Comparison of ENCODE assay signal across 18 cellular contexts in genomic region chr15:79901958-79902357, GRCh38. TPM values are rescaled to one million over a fixed set of nuclear protein-coding genes. Genes with fewer than 3 reads are reported as not detected.
A peak's percentile ranks its signal among the peaks of the same experiment; 100 is the strongest.
DNase-seq lines count a peak whose midpoint lies in the region; ATAC-seq, FAIRE-seq and TF ChIP-seq lines count a peak whose summit lies in the region.
"Had no signal": no experiment of that assay in that cellular context is flagged by ENCODE, and none has a peak within 500 bp of the region (broad histone marks: within the 10 kb centered on the region; RNA-seq: fewer than 3 reads in every experiment).

No MANE protein-coding gene starts in this region.

- no peaks in the 10 kb centered on the region for H4K20me1 ChIP-seq in PC-3 (ENCODE audit: low read length)

- H3K9ac ChIP-seq in PC-3 (ENCODE audit: low read length) = no peak overlapping the region
- H3K9ac ChIP-seq: neural progenitor cell had no signal

- peak; percentile 66 for FAIRE-seq in GM12891 (lab: Jason Lieb, UNC)
- FAIRE-seq: islet of Langerhans had no signal

- H3K9me3 ChIP-seq in neutrophil (no peaks in the 10 kb centered on the region), PC-3 (ENCODE audit: low read length) (no peaks in the 10 kb centered on the region)
- H3K9me3 ChIP-seq: right lobe of liver, testis had no signal

- H3K36me3 Mint-ChIP-seq in activated T-helper 1 cell treated with anti-CD3 and anti-CD28 coated beads, Interleukin-12 subunit alpha, Interleukin-12 subunit beta, Interleukin-2, Interleukin-4 antibody, amounts not matched to agents 30 ng/mL and 10 ng/mL and 1 ng/mL, durations not matched to agents 14 hours and 24 hours and 36 hours (ENCODE audit: low read depth) = peaks cover 33% of the 10 kb centered on the region

- peaks cover 96 to 100% of the 10 kb centered on the region in 2 experiments for H3K4me1 ChIP-seq in neutrophil (ENCODE audit: control insufficient read depth in 1 of 2, insufficient read depth in 1 of 2, low read depth in 1 of 2, low read length in 1 of 2)
- H3K4me1 ChIP-seq in PC-3 (ENCODE audit: insufficient read depth, low read length) = peaks cover 7% of the 10 kb centered on the region
- H3K4me1 ChIP-seq: testis had no signal

- peaks cover 52% of the 10 kb centered on the region for H3K4me1 Mint-ChIP-seq in activated T-helper 1 cell treated with anti-CD3 and anti-CD28 coated beads, Interleukin-12 subunit alpha, Interleukin-12 subunit beta, Interleukin-2, Interleukin-4 antibody, amounts not matched to agents 30 ng/mL and 10 ng/mL and 1 ng/mL, durations not matched to agents 14 hours and 24 hours and 36 hours (ENCODE audit: low read depth)

- H3K4me3 ChIP-seq in neutrophil (ENCODE audit: low read depth in 1 of 2, low read length in 1 of 2) = no peak overlapping the region
- no peak overlapping the region for H3K4me3 ChIP-seq in PC-3 (ENCODE audit: low read length)
- H3K4me3 ChIP-seq: GM23338, neural progenitor cell, right lobe of liver, testis had no signal

- POLR2A ChIA-PET in PC-3 (lab: Charles Lee; ENCODE audit: unreplicated experiment) = no interaction called here

- H3K27ac ChIP-seq in neutrophil (peak overlapping the region; percentile 99), PC-3 (ENCODE audit: low read length) (no peak overlapping the region)
- H3K27ac ChIP-seq: neural progenitor cell, right lobe of liver, testis had no signal

- BruUV-seq in PC-3 (replicated peaks; lab: Mats Ljungman, UMichigan) = no TSS peak

- no peak for TF ChIP-seq POLR2A in GM12891 (IDR thresholded peaks at IDR 0.05; ENCODE audit: low read depth, low read length)

- no peak overlapping the region for H3K4me2 ChIP-seq in PC-3 (ENCODE audit: low read length)
- H3K4me2 ChIP-seq: GM23338, neural progenitor cell had no signal

- DNase-seq in GM12891 (ENCODE audit: insufficient read length, low spot score) (no peak), PC-3 (no peak), T-helper 9 cell (no peak)
- no peak for DNase-seq in activated T-helper 1 cell treated with anti-CD3 and anti-CD28 coated beads, Interleukin-12 subunit alpha, Interleukin-12 subunit beta, Interleukin-2, Interleukin-4 antibody, amounts not matched to agents 30 ng/mL and 10 ng/mL and 1 ng/mL, durations not matched to agents 14 hours and 24 hours and 36 hours (ENCODE audit: low spot score)
- DNase-seq: activated CD8-positive, alpha-beta T cell treated with anti-CD3 and anti-CD28 coated beads, Interleukin-2, amount 10 ng/mL, durations not matched to agents 7 days and 5 days; amniotic stem cell; CD8-positive, alpha-beta memory T cell; EL; NCI-H1930; NCI-H748 treated with DMSO at 0.1 percent for 48 hours; right lobe of liver; testis had no signal

- peaks cover 4% of the 10 kb centered on the region for H3K9me3 Mint-ChIP-seq in activated T-helper 1 cell treated with anti-CD3 and anti-CD28 coated beads, Interleukin-12 subunit alpha, Interleukin-12 subunit beta, Interleukin-2, Interleukin-4 antibody, amounts not matched to agents 30 ng/mL and 10 ng/mL and 1 ng/mL, durations not matched to agents 14 hours and 24 hours and 36 hours
- H3K9me3 Mint-ChIP-seq: CD8-positive, alpha-beta memory T cell; GM23338; neural progenitor cell had no signal

- H3K4me3 Mint-ChIP-seq in activated T-helper 1 cell treated with anti-CD3 and anti-CD28 coated beads, Interleukin-12 subunit alpha, Interleukin-12 subunit beta, Interleukin-2, Interleukin-4 antibody, amounts not matched to agents 30 ng/mL and 10 ng/mL and 1 ng/mL, durations not matched to agents 14 hours and 24 hours and 36 hours = peak overlapping the region; percentile 15
- H3K4me3 Mint-ChIP-seq: activated CD8-positive, alpha-beta T cell treated with anti-CD3 and anti-CD28 coated beads, Interleukin-2, amount 10 ng/mL, durations not matched to agents 7 days and 5 days; CD8-positive, alpha-beta memory T cell; GM23338; neural progenitor cell had no signal

- no peaks in the 10 kb centered on the region for H3K9me2 ChIP-seq in PC-3 (replicated peaks; ENCODE audit: low read length)

- H3F3A ChIP-seq in PC-3 (ENCODE audit: low read length, unreplicated experiment) = no peaks in the 10 kb centered on the region

- TF ChIP-seq CTCF in neutrophil (IDR thresholded peaks at IDR 0.05) (no peak), PC-3 (conservative IDR thresholded peaks at IDR 0.05; ENCODE audit: low read depth, low read length) (no peak)

- no peak overlapping the region for H2AFZ ChIP-seq in PC-3 (ENCODE audit: low read length)
- H2AFZ ChIP-seq: GM23338, neural progenitor cell had no signal

- H3K27ac Mint-ChIP-seq in activated T-helper 1 cell treated with anti-CD3 and anti-CD28 coated beads, Interleukin-12 subunit alpha, Interleukin-12 subunit beta, Interleukin-2, Interleukin-4 antibody, amounts not matched to agents 30 ng/mL and 10 ng/mL and 1 ng/mL, durations not matched to agents 14 hours and 24 hours and 36 hours = peak overlapping the region; percentile 21
- H3K27ac Mint-ChIP-seq: activated CD8-positive, alpha-beta T cell treated with anti-CD3 and anti-CD28 coated beads, Interleukin-2, amount 10 ng/mL, durations not matched to agents 7 days and 5 days; CD8-positive, alpha-beta memory T cell; GM23338; neural progenitor cell had no signal

- H3K36me3 ChIP-seq in neutrophil (peaks cover 6% of the 10 kb centered on the region), PC-3 (ENCODE audit: low read depth, low read length) (no peaks in the 10 kb centered on the region)
- H3K36me3 ChIP-seq: right lobe of liver had no signal

- CTCF ChIA-PET in PC-3 (lab: Charles Lee) = no interaction called here

- no peaks in the 10 kb centered on the region for H3K27me3 Mint-ChIP-seq in activated T-helper 1 cell treated with anti-CD3 and anti-CD28 coated beads, Interleukin-12 subunit alpha, Interleukin-12 subunit beta, Interleukin-2, Interleukin-4 antibody, amounts not matched to agents 30 ng/mL and 10 ng/mL and 1 ng/mL, durations not matched to agents 14 hours and 24 hours and 36 hours (ENCODE audit: insufficient read depth)
- H3K27me3 Mint-ChIP-seq: CD8-positive, alpha-beta memory T cell had no signal

- H3K27me3 ChIP-seq in neutrophil = no peaks in the 10 kb centered on the region
- H3K27me3 ChIP-seq in PC-3 (ENCODE audit: low read length) = no peaks in the 10 kb centered on the region
- H3K27me3 ChIP-seq: neural progenitor cell, right lobe of liver, testis had no signal

- intact Hi-C loops in activated T-helper 1 cell treated with anti-CD3 and anti-CD28 coated beads, Interleukin-12 subunit alpha, Interleukin-12 subunit beta, Interleukin-2, Interleukin-4 antibody, amounts not matched to agents 30 ng/mL and 10 ng/mL and 1 ng/mL, durations not matched to agents 14 hours and 24 hours and 36 hours (cut with micrococcal nuclease) = loop anchor here (1.0 kb wide), 1 partner anchor 91 kb away; no protein-coding TSS in a partner anchor
- intact Hi-C loops in PC-3 (cut with micrococcal nuclease) = no loop called here

- peak; percentile 30 for ATAC-seq in GM21515 (IDR thresholded peaks at IDR 0.05; ENCODE audit: unreplicated experiment)
- ATAC-seq in PC-3 = no peak
- no peak for ATAC-seq in GM19324 (IDR thresholded peaks at IDR 0.05; ENCODE audit: low FRiP score, unreplicated experiment)
- ATAC-seq: activated CD8-positive, alpha-beta T cell treated with anti-CD3 and anti-CD28 coated beads, Interleukin-2, amount 10 ng/mL, durations not matched to agents 7 days and 5 days; GM23338; right lobe of liver had no signal

- H3K79me2 ChIP-seq in PC-3 (ENCODE audit: low read length) = no peaks in the 10 kb centered on the region

TF ChIP-seq in GM12891, 5 proteins besides CTCF, POLR2A, EP300 and RAD21:
- TF ChIP-seq PAX5 (IDR thresholded peaks at IDR 0.05; ENCODE audit: insufficient read depth, low read length, severe bottlenecking) = no peak
- TF ChIP-seq SPI1 (IDR thresholded peaks at IDR 0.05; ENCODE audit: low read depth, low read length) = peak; percentile 81
- TF ChIP-seq POU2F2 (IDR thresholded peaks at IDR 0.05; ENCODE audit: low read depth, low read length) = no peak

RNA-seq across cellular contexts. Expression of gene MTHFS, which starts 5.1 kb away (rescaled TPM):
- 32.0 TPM for polyA plus RNA-seq in GM12891 (2012; ENCODE audit: low read depth, missing spikeins)
- total RNA-seq in activated T-helper 1 cell treated with anti-CD3 and anti-CD28 coated beads, Interleukin-12 subunit alpha, Interleukin-12 subunit beta, Interleukin-2, Interleukin-4 antibody, amounts not matched to agents 30 ng/mL and 10 ng/mL and 1 ng/mL, durations not matched to agents 14 hours and 24 hours and 36 hours = 32.2 and 34.0 TPM in 2 replicates
- total RNA-seq in PC-3 (2014; rRNA removed) = 28.8 and 53.1 TPM in 2 replicates
